In the genomic region with DNA sequence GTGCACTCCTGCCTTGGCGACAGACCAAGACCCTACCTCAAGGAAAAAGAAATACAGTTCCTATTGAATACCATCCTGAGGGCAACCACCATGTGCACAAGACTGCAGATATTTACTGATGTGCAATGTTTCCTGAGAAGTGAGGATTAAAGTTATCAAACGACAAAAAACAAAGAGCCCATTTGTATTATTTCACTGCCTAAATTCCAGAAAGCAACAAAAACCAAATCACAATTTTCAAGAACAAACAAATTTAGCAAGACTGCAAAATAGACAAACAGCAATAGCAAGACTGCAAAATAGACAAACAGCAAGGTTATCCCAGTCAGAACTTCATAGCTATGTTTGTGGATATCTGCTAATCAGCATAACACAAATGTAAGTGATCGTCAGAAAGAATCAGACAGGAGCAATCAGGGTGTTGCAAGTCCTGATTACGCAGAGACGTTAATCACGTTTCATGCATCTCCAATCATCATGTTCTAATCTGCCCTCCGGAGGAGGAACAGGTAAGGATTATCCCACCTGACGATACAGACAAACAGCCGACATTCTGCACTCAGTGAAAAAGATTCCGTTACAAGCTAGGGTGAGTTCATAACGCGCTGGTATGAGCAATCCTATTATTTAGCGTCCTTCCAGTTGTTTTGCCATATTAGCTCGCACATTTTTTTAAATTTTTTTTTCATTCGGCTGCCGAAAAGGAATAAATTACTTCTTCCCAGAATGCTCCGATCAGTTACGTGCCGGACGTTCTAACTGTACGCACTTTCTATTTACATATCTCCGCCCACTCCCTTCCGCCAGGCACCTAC, we compare ENCODE assay signal across 1 cellular context.
A peak's percentile ranks its signal among the peaks of the same experiment; 100 is the strongest.
TF ChIP-seq lines count a peak whose summit lies in the region.

No MANE protein-coding gene starts in this region.

TF ChIP-seq in GM12878, 131 proteins besides CTCF, POLR2A, EP300 and RAD21 (continued from another document and continues in another):
- TF ChIP-seq, protein P1, sequence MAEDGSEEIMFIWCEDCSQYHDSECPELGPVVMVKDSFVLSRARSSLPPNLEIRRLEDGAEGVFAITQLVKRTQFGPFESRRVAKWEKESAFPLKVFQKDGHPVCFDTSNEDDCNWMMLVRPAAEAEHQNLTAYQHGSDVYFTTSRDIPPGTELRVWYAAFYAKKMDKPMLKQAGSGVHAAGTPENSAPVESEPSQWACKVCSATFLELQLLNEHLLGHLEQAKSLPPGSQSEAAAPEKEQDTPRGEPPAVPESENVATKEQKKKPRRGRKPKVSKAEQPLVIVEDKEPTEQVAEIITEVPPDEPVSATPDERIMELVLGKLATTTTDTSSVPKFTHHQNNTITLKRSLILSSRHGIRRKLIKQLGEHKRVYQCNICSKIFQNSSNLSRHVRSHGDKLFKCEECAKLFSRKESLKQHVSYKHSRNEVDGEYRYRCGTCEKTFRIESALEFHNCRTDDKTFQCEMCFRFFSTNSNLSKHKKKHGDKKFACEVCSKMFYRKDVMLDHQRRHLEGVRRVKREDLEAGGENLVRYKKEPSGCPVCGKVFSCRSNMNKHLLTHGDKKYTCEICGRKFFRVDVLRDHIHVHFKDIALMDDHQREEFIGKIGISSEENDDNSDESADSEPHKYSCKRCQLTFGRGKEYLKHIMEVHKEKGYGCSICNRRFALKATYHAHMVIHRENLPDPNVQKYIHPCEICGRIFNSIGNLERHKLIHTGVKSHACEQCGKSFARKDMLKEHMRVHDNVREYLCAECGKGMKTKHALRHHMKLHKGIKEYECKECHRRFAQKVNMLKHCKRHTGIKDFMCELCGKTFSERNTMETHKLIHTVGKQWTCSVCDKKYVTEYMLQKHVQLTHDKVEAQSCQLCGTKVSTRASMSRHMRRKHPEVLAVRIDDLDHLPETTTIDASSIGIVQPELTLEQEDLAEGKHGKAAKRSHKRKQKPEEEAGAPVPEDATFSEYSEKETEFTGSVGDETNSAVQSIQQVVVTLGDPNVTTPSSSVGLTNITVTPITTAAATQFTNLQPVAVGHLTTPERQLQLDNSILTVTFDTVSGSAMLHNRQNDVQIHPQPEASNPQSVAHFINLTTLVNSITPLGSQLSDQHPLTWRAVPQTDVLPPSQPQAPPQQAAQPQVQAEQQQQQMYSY (CRISPR knock-in tag; IDR thresholded peaks at IDR 0.05) = peak; percentile 98
- peak; percentile 99 for TF ChIP-seq HDAC6 (IDR thresholded peaks at IDR 0.05; ENCODE audit: unreplicated experiment)
- no peak for TF ChIP-seq TBL1XR1 (IDR thresholded peaks at IDR 0.05; ENCODE audit: low read depth, low read length)
- TF ChIP-seq, protein P2, sequence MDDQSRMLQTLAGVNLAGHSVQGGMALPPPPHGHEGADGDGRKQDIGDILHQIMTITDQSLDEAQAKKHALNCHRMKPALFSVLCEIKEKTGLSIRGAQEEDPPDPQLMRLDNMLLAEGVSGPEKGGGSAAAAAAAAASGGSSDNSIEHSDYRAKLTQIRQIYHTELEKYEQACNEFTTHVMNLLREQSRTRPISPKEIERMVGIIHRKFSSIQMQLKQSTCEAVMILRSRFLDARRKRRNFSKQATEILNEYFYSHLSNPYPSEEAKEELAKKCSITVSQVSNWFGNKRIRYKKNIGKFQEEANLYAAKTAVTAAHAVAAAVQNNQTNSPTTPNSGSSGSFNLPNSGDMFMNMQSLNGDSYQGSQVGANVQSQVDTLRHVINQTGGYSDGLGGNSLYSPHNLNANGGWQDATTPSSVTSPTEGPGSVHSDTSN (IDR thresholded peaks at IDR 0.05; ENCODE audit: insufficient replicate concordance, low read depth, low read length) = peak; percentile 84
- no peak for TF ChIP-seq SREBF2 (IDR thresholded peaks at IDR 0.05; ENCODE audit: low read length)
- TF ChIP-seq, protein P3, sequence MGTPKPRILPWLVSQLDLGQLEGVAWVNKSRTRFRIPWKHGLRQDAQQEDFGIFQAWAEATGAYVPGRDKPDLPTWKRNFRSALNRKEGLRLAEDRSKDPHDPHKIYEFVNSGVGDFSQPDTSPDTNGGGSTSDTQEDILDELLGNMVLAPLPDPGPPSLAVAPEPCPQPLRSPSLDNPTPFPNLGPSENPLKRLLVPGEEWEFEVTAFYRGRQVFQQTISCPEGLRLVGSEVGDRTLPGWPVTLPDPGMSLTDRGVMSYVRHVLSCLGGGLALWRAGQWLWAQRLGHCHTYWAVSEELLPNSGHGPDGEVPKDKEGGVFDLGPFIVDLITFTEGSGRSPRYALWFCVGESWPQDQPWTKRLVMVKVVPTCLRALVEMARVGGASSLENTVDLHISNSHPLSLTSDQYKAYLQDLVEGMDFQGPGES (IDR thresholded peaks at IDR 0.05) = no peak
- TF ChIP-seq ESRRA (IDR thresholded peaks at IDR 0.05; ENCODE audit: low read length) = peak; percentile 72; the same call in 1 of the 2 replicates
- peak; percentile 98 for TF ChIP-seq MEF2A (IDR thresholded peaks at IDR 0.05; ENCODE audit: insufficient read depth, low read depth, low read length)
- peak; percentile 100 for TF ChIP-seq TARDBP (IDR thresholded peaks at IDR 0.05; ENCODE audit: borderline replicate concordance)
- TF ChIP-seq, protein P4, sequence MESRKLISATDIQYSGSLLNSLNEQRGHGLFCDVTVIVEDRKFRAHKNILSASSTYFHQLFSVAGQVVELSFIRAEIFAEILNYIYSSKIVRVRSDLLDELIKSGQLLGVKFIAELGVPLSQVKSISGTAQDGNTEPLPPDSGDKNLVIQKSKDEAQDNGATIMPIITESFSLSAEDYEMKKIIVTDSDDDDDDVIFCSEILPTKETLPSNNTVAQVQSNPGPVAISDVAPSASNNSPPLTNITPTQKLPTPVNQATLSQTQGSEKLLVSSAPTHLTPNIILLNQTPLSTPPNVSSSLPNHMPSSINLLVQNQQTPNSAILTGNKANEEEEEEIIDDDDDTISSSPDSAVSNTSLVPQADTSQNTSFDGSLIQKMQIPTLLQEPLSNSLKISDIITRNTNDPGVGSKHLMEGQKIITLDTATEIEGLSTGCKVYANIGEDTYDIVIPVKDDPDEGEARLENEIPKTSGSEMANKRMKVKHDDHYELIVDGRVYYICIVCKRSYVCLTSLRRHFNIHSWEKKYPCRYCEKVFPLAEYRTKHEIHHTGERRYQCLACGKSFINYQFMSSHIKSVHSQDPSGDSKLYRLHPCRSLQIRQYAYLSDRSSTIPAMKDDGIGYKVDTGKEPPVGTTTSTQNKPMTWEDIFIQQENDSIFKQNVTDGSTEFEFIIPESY (IDR thresholded peaks at IDR 0.05) = peak; percentile 80
- no peak for TF ChIP-seq JUND (IDR thresholded peaks at IDR 0.05; ENCODE audit: low read depth, low read length)
- TF ChIP-seq, protein P5, sequence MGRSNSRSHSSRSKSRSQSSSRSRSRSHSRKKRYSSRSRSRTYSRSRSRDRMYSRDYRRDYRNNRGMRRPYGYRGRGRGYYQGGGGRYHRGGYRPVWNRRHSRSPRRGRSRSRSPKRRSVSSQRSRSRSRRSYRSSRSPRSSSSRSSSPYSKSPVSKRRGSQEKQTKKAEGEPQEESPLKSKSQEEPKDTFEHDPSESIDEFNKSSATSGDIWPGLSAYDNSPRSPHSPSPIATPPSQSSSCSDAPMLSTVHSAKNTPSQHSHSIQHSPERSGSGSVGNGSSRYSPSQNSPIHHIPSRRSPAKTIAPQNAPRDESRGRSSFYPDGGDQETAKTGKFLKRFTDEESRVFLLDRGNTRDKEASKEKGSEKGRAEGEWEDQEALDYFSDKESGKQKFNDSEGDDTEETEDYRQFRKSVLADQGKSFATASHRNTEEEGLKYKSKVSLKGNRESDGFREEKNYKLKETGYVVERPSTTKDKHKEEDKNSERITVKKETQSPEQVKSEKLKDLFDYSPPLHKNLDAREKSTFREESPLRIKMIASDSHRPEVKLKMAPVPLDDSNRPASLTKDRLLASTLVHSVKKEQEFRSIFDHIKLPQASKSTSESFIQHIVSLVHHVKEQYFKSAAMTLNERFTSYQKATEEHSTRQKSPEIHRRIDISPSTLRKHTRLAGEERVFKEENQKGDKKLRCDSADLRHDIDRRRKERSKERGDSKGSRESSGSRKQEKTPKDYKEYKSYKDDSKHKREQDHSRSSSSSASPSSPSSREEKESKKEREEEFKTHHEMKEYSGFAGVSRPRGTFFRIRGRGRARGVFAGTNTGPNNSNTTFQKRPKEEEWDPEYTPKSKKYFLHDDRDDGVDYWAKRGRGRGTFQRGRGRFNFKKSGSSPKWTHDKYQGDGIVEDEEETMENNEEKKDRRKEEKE (IDR thresholded peaks at IDR 0.05) = peak; percentile 81
- peak; percentile 96; the same call in 1 of the 2 replicates for TF ChIP-seq EZH2 (IDR thresholded peaks at IDR 0.05; ENCODE audit: borderline replicate concordance, control insufficient read depth, low read depth, low read length)
- TF ChIP-seq SP1 (IDR thresholded peaks at IDR 0.05; ENCODE audit: low read depth, low read length) = peak; percentile 79
- TF ChIP-seq RCOR1 (conservative IDR thresholded peaks at IDR 0.05; ENCODE audit: low read depth, low read length) = no peak; the same call in 1 of the 2 replicates
- peak; percentile 92; the same call in 1 of the 2 replicates for TF ChIP-seq SMARCA5 (IDR thresholded peaks at IDR 0.05)
- TF ChIP-seq FOXK2 (IDR thresholded peaks at IDR 0.05) = peak; percentile 63
- no peak for TF ChIP-seq YBX1 (IDR thresholded peaks at IDR 0.05)
- peak; percentile 53 for TF ChIP-seq NR2C1 (IDR thresholded peaks at IDR 0.05)
- TF ChIP-seq, protein P6, sequence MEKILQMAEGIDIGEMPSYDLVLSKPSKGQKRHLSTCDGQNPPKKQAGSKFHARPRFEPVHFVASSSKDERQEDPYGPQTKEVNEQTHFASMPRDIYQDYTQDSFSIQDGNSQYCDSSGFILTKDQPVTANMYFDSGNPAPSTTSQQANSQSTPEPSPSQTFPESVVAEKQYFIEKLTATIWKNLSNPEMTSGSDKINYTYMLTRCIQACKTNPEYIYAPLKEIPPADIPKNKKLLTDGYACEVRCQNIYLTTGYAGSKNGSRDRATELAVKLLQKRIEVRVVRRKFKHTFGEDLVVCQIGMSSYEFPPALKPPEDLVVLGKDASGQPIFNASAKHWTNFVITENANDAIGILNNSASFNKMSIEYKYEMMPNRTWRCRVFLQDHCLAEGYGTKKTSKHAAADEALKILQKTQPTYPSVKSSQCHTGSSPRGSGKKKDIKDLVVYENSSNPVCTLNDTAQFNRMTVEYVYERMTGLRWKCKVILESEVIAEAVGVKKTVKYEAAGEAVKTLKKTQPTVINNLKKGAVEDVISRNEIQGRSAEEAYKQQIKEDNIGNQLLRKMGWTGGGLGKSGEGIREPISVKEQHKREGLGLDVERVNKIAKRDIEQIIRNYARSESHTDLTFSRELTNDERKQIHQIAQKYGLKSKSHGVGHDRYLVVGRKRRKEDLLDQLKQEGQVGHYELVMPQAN (conservative IDR thresholded peaks at IDR 0.05) = peak; percentile 86
- TF ChIP-seq KDM1A (IDR thresholded peaks at IDR 0.05; ENCODE audit: borderline replicate concordance) = no peak
- TF ChIP-seq ZNF207 (IDR thresholded peaks at IDR 0.05; ENCODE audit: borderline replicate concordance) = no peak; the same call in 1 of the 2 replicates
- peak; percentile 78 for TF ChIP-seq CREB1 (IDR thresholded peaks at IDR 0.05; ENCODE audit: low read depth)
- TF ChIP-seq ZSCAN29 (IDR thresholded peaks at IDR 0.05) = peak; percentile 86; the same call in 1 of the 2 replicates
- TF ChIP-seq WRNIP1 (IDR thresholded peaks at IDR 0.05; ENCODE audit: borderline replicate concordance, low read depth, low read length) = no peak
- TF ChIP-seq, protein P7, sequence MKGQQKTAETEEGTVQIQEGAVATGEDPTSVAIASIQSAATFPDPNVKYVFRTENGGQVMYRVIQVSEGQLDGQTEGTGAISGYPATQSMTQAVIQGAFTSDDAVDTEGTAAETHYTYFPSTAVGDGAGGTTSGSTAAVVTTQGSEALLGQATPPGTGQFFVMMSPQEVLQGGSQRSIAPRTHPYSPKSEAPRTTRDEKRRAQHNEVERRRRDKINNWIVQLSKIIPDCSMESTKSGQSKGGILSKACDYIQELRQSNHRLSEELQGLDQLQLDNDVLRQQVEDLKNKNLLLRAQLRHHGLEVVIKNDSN (IDR thresholded peaks at IDR 0.05; ENCODE audit: borderline replicate concordance, extremely low read length, insufficient read depth, low read depth, low read length) = peak; percentile 10
- TF ChIP-seq POLR2AphosphoS5 (IDR thresholded peaks at IDR 0.05; ENCODE audit: low read length) = peak; percentile 100
- no peak for TF ChIP-seq NR2C2 (IDR thresholded peaks at IDR 0.05; ENCODE audit: borderline replicate concordance, control insufficient read depth, insufficient read length, low read depth)
- TF ChIP-seq, protein P8, sequence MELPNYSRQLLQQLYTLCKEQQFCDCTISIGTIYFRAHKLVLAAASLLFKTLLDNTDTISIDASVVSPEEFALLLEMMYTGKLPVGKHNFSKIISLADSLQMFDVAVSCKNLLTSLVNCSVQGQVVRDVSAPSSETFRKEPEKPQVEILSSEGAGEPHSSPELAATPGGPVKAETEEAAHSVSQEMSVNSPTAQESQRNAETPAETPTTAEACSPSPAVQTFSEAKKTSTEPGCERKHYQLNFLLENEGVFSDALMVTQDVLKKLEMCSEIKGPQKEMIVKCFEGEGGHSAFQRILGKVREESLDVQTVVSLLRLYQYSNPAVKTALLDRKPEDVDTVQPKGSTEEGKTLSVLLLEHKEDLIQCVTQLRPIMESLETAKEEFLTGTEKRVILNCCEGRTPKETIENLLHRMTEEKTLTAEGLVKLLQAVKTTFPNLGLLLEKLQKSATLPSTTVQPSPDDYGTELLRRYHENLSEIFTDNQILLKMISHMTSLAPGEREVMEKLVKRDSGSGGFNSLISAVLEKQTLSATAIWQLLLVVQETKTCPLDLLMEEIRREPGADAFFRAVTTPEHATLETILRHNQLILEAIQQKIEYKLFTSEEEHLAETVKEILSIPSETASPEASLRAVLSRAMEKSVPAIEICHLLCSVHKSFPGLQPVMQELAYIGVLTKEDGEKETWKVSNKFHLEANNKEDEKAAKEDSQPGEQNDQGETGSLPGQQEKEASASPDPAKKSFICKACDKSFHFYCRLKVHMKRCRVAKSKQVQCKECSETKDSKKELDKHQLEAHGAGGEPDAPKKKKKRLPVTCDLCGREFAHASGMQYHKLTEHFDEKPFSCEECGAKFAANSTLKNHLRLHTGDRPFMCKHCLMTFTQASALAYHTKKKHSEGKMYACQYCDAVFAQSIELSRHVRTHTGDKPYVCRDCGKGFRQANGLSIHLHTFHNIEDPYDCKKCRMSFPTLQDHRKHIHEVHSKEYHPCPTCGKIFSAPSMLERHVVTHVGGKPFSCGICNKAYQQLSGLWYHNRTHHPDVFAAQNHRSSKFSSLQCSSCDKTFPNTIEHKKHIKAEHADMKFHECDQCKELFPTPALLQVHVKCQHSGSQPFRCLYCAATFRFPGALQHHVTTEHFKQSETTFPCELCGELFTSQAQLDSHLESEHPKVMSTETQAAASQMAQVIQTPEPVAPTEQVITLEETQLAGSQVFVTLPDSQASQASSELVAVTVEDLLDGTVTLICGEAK (IDR thresholded peaks at IDR 0.05; ENCODE audit: borderline replicate concordance) = peak; percentile 67
- TF ChIP-seq, protein P9, sequence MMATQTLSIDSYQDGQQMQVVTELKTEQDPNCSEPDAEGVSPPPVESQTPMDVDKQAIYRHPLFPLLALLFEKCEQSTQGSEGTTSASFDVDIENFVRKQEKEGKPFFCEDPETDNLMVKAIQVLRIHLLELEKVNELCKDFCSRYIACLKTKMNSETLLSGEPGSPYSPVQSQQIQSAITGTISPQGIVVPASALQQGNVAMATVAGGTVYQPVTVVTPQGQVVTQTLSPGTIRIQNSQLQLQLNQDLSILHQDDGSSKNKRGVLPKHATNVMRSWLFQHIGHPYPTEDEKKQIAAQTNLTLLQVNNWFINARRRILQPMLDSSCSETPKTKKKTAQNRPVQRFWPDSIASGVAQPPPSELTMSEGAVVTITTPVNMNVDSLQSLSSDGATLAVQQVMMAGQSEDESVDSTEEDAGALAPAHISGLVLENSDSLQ (IDR thresholded peaks at IDR 0.05) = peak; percentile 70
- peak; percentile 100 for TF ChIP-seq NBN (IDR thresholded peaks at IDR 0.05)
- TF ChIP-seq RAD51 (IDR thresholded peaks at IDR 0.05) = peak; percentile 77
- TF ChIP-seq SMAD1 (IDR thresholded peaks at IDR 0.05; ENCODE audit: low read depth, partially characterized antibody) = peak; percentile 100
- TF ChIP-seq PML (IDR thresholded peaks at IDR 0.05; ENCODE audit: low read length) = peak; percentile 100
- peak; percentile 93 for TF ChIP-seq LARP7 (IDR thresholded peaks at IDR 0.05)
- TF ChIP-seq ETV6 (conservative IDR thresholded peaks at IDR 0.05 in 1 of 2, IDR thresholded peaks at IDR 0.05 in 1 of 2; ENCODE audit: borderline replicate concordance in 1 of 2, low read depth in 1 of 2) = peak in 1 of 2 experiments; percentile 85; a peak in 1 of 4 replicates
